ENCODE assay signal across 1 cellular context in the genomic region with DNA sequence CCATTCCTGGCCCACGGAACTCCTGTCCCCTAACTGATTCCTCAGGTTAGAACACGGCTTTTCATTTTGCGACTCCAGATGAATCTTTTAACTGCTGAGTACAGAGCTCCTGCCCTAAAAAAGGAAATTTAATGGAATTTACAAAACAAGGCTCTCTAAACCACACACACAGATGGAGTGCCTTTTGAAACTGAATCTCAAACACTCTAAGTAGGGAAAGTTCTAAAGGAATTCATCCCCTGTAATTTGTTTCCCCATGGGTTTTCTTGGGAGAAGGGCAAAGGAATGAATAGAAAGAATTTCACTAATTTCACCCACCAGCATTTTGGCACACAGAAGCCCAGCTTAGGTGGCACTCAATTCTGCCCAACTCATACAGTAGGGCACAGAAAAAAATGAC.
TF ChIP-seq lines count a peak whose summit lies in the region.

No MANE protein-coding gene starts in this region.

TF ChIP-seq in liver, 16 proteins besides CTCF, POLR2A, EP300 and RAD21 (continued from another document):
- TF ChIP-seq, protein P1, sequence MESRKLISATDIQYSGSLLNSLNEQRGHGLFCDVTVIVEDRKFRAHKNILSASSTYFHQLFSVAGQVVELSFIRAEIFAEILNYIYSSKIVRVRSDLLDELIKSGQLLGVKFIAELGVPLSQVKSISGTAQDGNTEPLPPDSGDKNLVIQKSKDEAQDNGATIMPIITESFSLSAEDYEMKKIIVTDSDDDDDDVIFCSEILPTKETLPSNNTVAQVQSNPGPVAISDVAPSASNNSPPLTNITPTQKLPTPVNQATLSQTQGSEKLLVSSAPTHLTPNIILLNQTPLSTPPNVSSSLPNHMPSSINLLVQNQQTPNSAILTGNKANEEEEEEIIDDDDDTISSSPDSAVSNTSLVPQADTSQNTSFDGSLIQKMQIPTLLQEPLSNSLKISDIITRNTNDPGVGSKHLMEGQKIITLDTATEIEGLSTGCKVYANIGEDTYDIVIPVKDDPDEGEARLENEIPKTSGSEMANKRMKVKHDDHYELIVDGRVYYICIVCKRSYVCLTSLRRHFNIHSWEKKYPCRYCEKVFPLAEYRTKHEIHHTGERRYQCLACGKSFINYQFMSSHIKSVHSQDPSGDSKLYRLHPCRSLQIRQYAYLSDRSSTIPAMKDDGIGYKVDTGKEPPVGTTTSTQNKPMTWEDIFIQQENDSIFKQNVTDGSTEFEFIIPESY (IDR thresholded peaks at IDR 0.05): no peak
- no peak for TF ChIP-seq GABPA (IDR thresholded peaks at IDR 0.05 in 1 of 2, conservative IDR thresholded peaks at IDR 0.05 in 1 of 2)
- no peak for TF ChIP-seq SP1 (IDR thresholded peaks at IDR 0.05)
- TF ChIP-seq, protein P2, sequence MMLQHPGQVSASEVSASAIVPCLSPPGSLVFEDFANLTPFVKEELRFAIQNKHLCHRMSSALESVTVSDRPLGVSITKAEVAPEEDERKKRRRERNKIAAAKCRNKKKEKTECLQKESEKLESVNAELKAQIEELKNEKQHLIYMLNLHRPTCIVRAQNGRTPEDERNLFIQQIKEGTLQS (IDR thresholded peaks at IDR 0.05): no peak
- TF ChIP-seq HNF4G (IDR thresholded peaks at IDR 0.05): no peak
- TF ChIP-seq JUND (IDR thresholded peaks at IDR 0.05): no peak
- no peak for TF ChIP-seq FOXA2 (IDR thresholded peaks at IDR 0.05)
- TF ChIP-seq EGR1 (IDR thresholded peaks at IDR 0.05; ENCODE audit: low read depth in 2 of 2): no peak
- TF ChIP-seq YY1 (IDR thresholded peaks at IDR 0.05): no peak
- no peak for TF ChIP-seq FOXA1 (IDR thresholded peaks at IDR 0.05)
- TF ChIP-seq HNF4A (conservative IDR thresholded peaks at IDR 0.05): no peak
- no peak for TF ChIP-seq RXRA (IDR thresholded peaks at IDR 0.05)
- no peak for TF ChIP-seq NR2F2 (IDR thresholded peaks at IDR 0.05)
- TF ChIP-seq, protein P3, sequence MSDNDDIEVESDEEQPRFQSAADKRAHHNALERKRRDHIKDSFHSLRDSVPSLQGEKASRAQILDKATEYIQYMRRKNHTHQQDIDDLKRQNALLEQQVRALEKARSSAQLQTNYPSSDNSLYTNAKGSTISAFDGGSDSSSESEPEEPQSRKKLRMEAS (IDR thresholded peaks at IDR 0.05): no peak
